23 cellular contexts compared by ENCODE assay signal in genomic region chr22:31019276-31019930, GRCh38. TPM values are rescaled to one million over a fixed set of nuclear protein-coding genes. Genes with fewer than 3 reads are reported as not detected.
DNase-seq lines count a peak whose midpoint lies in the region; ATAC-seq, FAIRE-seq and TF ChIP-seq lines count a peak whose summit lies in the region.
"Had no signal": no experiment of that assay in that cellular context is flagged by ENCODE, and none has a peak within 500 bp of the region (broad histone marks: within the 10 kb centered on the region; RNA-seq: fewer than 3 reads in every experiment).

No MANE protein-coding gene starts in this region.

- peak overlapping the region; percentile 17 for H2BK12ac ChIP-seq in trophoblast cell (ENCODE audit: low read length)

- H4K12ac ChIP-seq in trophoblast cell (ENCODE audit: low read depth, low read length): no peak overlapping the region

- H3K36me3 ChIP-seq in endothelial cell of umbilical vein (ENCODE audit: control insufficient read depth in 2 of 2, extremely low read depth in 1 of 2, insufficient read depth in 2 of 2, low read length in 2 of 2): no peaks in the 10 kb centered on the region
- no peaks in the 10 kb centered on the region for H3K36me3 ChIP-seq in trophoblast cell (ENCODE audit: control insufficient read depth in 1 of 2, insufficient read depth in 2 of 2, low read length in 2 of 2)
- no peaks in the 10 kb centered on the region for H3K36me3 ChIP-seq in upper lobe of right lung
- no peaks in the 10 kb centered on the region for H3K36me3 ChIP-seq in WERI-Rb-1
- H3K36me3 ChIP-seq: BLaER1 had no signal

- no peak overlapping the region for H3K14ac ChIP-seq in trophoblast cell (ENCODE audit: low read length)

- H3K4me3 ChIP-seq in endothelial cell of umbilical vein (replicated peaks in 1 of 3; ENCODE audit: insufficient read depth in 1 of 3, low read depth in 1 of 3, low read length in 3 of 3): no peak overlapping the region
- H3K4me3 ChIP-seq in trophoblast cell (ENCODE audit: low read depth, low read length): no peak overlapping the region
- no peak overlapping the region for H3K4me3 ChIP-seq in upper lobe of right lung
- H3K4me3 ChIP-seq in WERI-Rb-1 (ENCODE audit: low read depth, low read length): no peak overlapping the region
- H3K4me3 ChIP-seq: BLaER1 had no signal

- intact Hi-C loops in cardiac septum (cut with DNase I) (no loop called here), Right ventricle myocardium superior (cut with DNase I) (no loop called here), endothelial cell of umbilical vein (cut with micrococcal nuclease) (no loop called here), upper lobe of right lung (cut with DNase I) (no loop called here)

- H3K79me2 ChIP-seq in endothelial cell of umbilical vein (ENCODE audit: control insufficient read depth, insufficient read depth, low read length): no peaks in the 10 kb centered on the region
- no peaks in the 10 kb centered on the region for H3K79me2 ChIP-seq in trophoblast cell (ENCODE audit: control insufficient read depth, insufficient read depth, low read length, poor library complexity)

- TF ChIP-seq POLR2A in endothelial cell of umbilical vein (IDR thresholded peaks at IDR 0.05; ENCODE audit: low read depth, low read length): no peak

- no peak overlapping the region for H3K23ac ChIP-seq in trophoblast cell (ENCODE audit: low read length)

- peak overlapping the region; percentile 47 for H4K91ac ChIP-seq in trophoblast cell (ENCODE audit: low read depth, low read length)

- TF ChIP-seq CTCF in endothelial cell of umbilical vein (IDR thresholded peaks at IDR 0.05; ENCODE audit: extremely low read depth in 1 of 2, insufficient read depth in 1 of 2, low read depth in 1 of 2, low read length in 2 of 2) (no peak), upper lobe of right lung (IDR thresholded peaks at IDR 0.05) (no peak), WERI-Rb-1 (IDR thresholded peaks at IDR 0.05; ENCODE audit: low read depth, low read length) (no peak)

- no CpG with 5 or more reads among the region's 3 CpGs for WGBS in trophoblast cell (ENCODE audit: extremely low coverage, insufficient coverage, insufficient read length)

- H2AFZ ChIP-seq in endothelial cell of umbilical vein (ENCODE audit: low read depth, low read length) (no peak overlapping the region), trophoblast cell (ENCODE audit: insufficient read depth, low read length, poor library complexity) (no peak overlapping the region)

- POLR2A ChIA-PET in endothelial cell of umbilical vein (lab: Charles Lee): no interaction called here

- no peak overlapping the region for H4K8ac ChIP-seq in trophoblast cell (ENCODE audit: low read depth, low read length)

- no peak overlapping the region for H2AK5ac ChIP-seq in trophoblast cell (ENCODE audit: low read length)

- H3K9me3 ChIP-seq in endothelial cell of umbilical vein (replicated peaks; ENCODE audit: control insufficient read depth, insufficient read depth, low read length): no peaks in the 10 kb centered on the region
- peaks cover 4% of the 10 kb centered on the region for H3K9me3 ChIP-seq in trophoblast cell (ENCODE audit: insufficient read depth, low read depth, low read length)
- H3K9me3 ChIP-seq in upper lobe of right lung: no peaks in the 10 kb centered on the region
- H3K9me3 ChIP-seq in WERI-Rb-1 (ENCODE audit: severe bottlenecking): no peaks in the 10 kb centered on the region
- H3K9me3 ChIP-seq: BLaER1 had no signal

- FAIRE-seq in endothelial cell of umbilical vein (lab: Jason Lieb, UNC): peak; percentile 8
- FAIRE-seq: A204.1, D721Med, GM12891, GM18507 had no signal

- peaks cover 3% of the 10 kb centered on the region for H3K79me1 ChIP-seq in trophoblast cell (ENCODE audit: low read length)

- H3K4me1 ChIP-seq in endothelial cell of umbilical vein (ENCODE audit: control insufficient read depth, extremely low read depth, insufficient read depth, low read length) (no peaks in the 10 kb centered on the region), trophoblast cell (ENCODE audit: control insufficient read depth in 1 of 2, insufficient read depth in 2 of 2, low read length in 2 of 2) (peaks cover 5 to 7% of the 10 kb centered on the region in 2 experiments), upper lobe of right lung (no peaks in the 10 kb centered on the region)
- H3K4me1 ChIP-seq: BLaER1 had no signal

- no peak overlapping the region for H3K4me2 ChIP-seq in endothelial cell of umbilical vein (ENCODE audit: insufficient read depth, low read length)
- H3K4me2 ChIP-seq in trophoblast cell (ENCODE audit: low read length): no peak overlapping the region
- H3K4me2 ChIP-seq: BLaER1 had no signal

- peak; percentile 55 for DNase-seq in cardiac septum (ENCODE audit: low spot score)
- no peak for DNase-seq in Right ventricle myocardium superior
- no peak for DNase-seq in endothelial cell of umbilical vein (ENCODE audit: low read depth, low spot score)
- peak; percentile 95 to 98 for DNase-seq in trophoblast cell
- DNase-seq in upper lobe of right lung: peak; percentile 27
- no peak for DNase-seq in C1 segment of cervical spinal cord (lab: John Stamatoyannopoulos, UW)
- DNase-seq in WERI-Rb-1: no peak
- DNase-seq: CD4-positive, alpha-beta T cell; CD8-positive, alpha-beta memory T cell; DMS 273 treated with DMSO at 0.1 percent for 48 hours; DMS79; EL; GF-D8; GOT3; H7; HCEC 1CT had no signal

- H2BK120ac ChIP-seq in trophoblast cell (ENCODE audit: insufficient read depth, low read length, poor library complexity): peak overlapping the region; percentile 41

- no peaks in the 10 kb centered on the region for H3K9me1 ChIP-seq in endothelial cell of umbilical vein (replicated peaks; ENCODE audit: control insufficient read depth, extremely low read depth, insufficient read depth, low read length)

- H3K4ac ChIP-seq in trophoblast cell (ENCODE audit: low read depth, low read length): no peak overlapping the region

- no peak overlapping the region for H3K9ac ChIP-seq in endothelial cell of umbilical vein (replicated peaks; ENCODE audit: extremely low read depth, insufficient read depth, low read length)
- no peak overlapping the region for H3K9ac ChIP-seq in trophoblast cell (ENCODE audit: low read length)
- H3K9ac ChIP-seq: BLaER1 had no signal

- no peak for ATAC-seq in Right ventricle myocardium superior (ENCODE audit: poor library complexity)
- ATAC-seq in upper lobe of right lung: no peak
- ATAC-seq in HG02759 (IDR thresholded peaks at IDR 0.05; ENCODE audit: unreplicated experiment): no peak

- no TSS peak for BruUV-seq in endothelial cell of umbilical vein (replicated peaks; lab: Mats Ljungman, UMichigan)

- H3K27me3 ChIP-seq in endothelial cell of umbilical vein (ENCODE audit: control insufficient read depth in 2 of 2, insufficient read depth in 2 of 2, low read length in 2 of 2): peaks cover 5 to 9% of the 10 kb centered on the region in 2 experiments
- no peaks in the 10 kb centered on the region for H3K27me3 ChIP-seq in trophoblast cell (ENCODE audit: insufficient read depth, low read length)
- no peaks in the 10 kb centered on the region for H3K27me3 ChIP-seq in upper lobe of right lung
- no peaks in the 10 kb centered on the region for H3K27me3 ChIP-seq in WERI-Rb-1 (ENCODE audit: insufficient read depth, low read depth, severe bottlenecking)
- H3K27me3 ChIP-seq: BLaER1 had no signal

- CTCF ChIA-PET in endothelial cell of umbilical vein (lab: Charles Lee): no interaction called here

- dilution Hi-C loops in endothelial cell of umbilical vein (cut with MboI; ENCODE audit: extremely low pct_ligation_motif_present, low sequenced_read_pairs): no loop called here

- H2BK5ac ChIP-seq in trophoblast cell (ENCODE audit: low read depth, low read length, poor library complexity): peak overlapping the region; percentile 47

- H3K18ac ChIP-seq in trophoblast cell (ENCODE audit: low read length): no peak overlapping the region

- no peak overlapping the region for H3K27ac ChIP-seq in endothelial cell of umbilical vein (ENCODE audit: insufficient read depth, low read depth, low read length)
- H3K27ac ChIP-seq in trophoblast cell (ENCODE audit: low read depth, low read length): peak overlapping the region; percentile 2
- H3K27ac ChIP-seq in upper lobe of right lung: no peak overlapping the region
- H3K27ac ChIP-seq in WERI-Rb-1: no peak overlapping the region
- H3K27ac ChIP-seq: 22Rv1, BLaER1 had no signal

- no peaks in the 10 kb centered on the region for H4K20me1 ChIP-seq in endothelial cell of umbilical vein (replicated peaks; ENCODE audit: control insufficient read depth, extremely low read depth, insufficient read depth, low read length)
- H4K20me1 ChIP-seq: BLaER1 had no signal

TF ChIP-seq in endothelial cell of umbilical vein, 7 proteins besides CTCF, POLR2A, EP300 and RAD21 (continues in another document):
- TF ChIP-seq POLR2AphosphoS5 (IDR thresholded peaks at IDR 0.05; ENCODE audit: insufficient read depth, low read depth, low read length) (no peak), MAX (IDR thresholded peaks at IDR 0.05; ENCODE audit: insufficient read depth, insufficient read length) (no peak)

RNA-seq across cellular contexts. Expression of gene TUG1, which starts 50.3 kb away (rescaled TPM):
- total RNA-seq in cardiac septum (52.6 TPM), Right ventricle myocardium superior (30.9 TPM), endothelial cell of umbilical vein (76.8 and 85.9 TPM in 2 replicates), upper lobe of right lung (71.8 TPM)
- 70.1 and 77.1 TPM in 2 replicates for polyA plus RNA-seq in endothelial cell of umbilical vein
- 47.4 and 55.7 TPM in 2 replicates for polyA plus RNA-seq in endothelial cell of umbilical vein (2011; cell fraction: cytosol; rRNA removed)
- polyA plus RNA-seq in endothelial cell of umbilical vein (2011; cell fraction: nucleus; rRNA removed): 271 and 294 TPM in 2 replicates
- 49.6 and 62.6 TPM in 2 replicates for polyA plus RNA-seq in endothelial cell of umbilical vein (2012)
- 116 and 127 TPM in 2 replicates for polyA minus RNA-seq in endothelial cell of umbilical vein
- polyA minus RNA-seq in endothelial cell of umbilical vein (2011; cell fraction: cytosol; rRNA and poly(A)+ RNA removed): 27.3 TPM
- 90.6 and 154 TPM in 2 replicates for polyA minus RNA-seq in endothelial cell of umbilical vein (2011; cell fraction: nucleus; rRNA and poly(A)+ RNA removed)
- 87.2 and 92.0 TPM in 2 replicates for polyA plus RNA-seq in trophoblast cell (2013)

RNA-seq across cellular contexts. Expression of gene MORC2, which starts 50.8 kb away (rescaled TPM):
- total RNA-seq in cardiac septum (20.6 TPM), Right ventricle myocardium superior (20.1 TPM), endothelial cell of umbilical vein (34.7 and 38.1 TPM in 2 replicates), upper lobe of right lung (20.0 TPM)
- 11.1 and 11.6 TPM in 2 replicates for polyA plus RNA-seq in endothelial cell of umbilical vein
- polyA plus RNA-seq in endothelial cell of umbilical vein (2011; cell fraction: cytosol; rRNA removed): 11.7 and 14.8 TPM in 2 replicates
- 38.9 and 43.3 TPM in 2 replicates for polyA plus RNA-seq in endothelial cell of umbilical vein (2011; cell fraction: nucleus; rRNA removed)
- polyA plus RNA-seq in endothelial cell of umbilical vein (2012): 23.9 and 25.3 TPM in 2 replicates
- polyA minus RNA-seq in endothelial cell of umbilical vein: 32.7 and 38.7 TPM in 2 replicates
- 15.1 TPM for polyA minus RNA-seq in endothelial cell of umbilical vein (2011; cell fraction: cytosol; rRNA and poly(A)+ RNA removed)
- polyA minus RNA-seq in endothelial cell of umbilical vein (2011; cell fraction: nucleus; rRNA and poly(A)+ RNA removed): 20.9 and 21.0 TPM in 2 replicates
- polyA plus RNA-seq in trophoblast cell (2013): 44.6 and 48.3 TPM in 2 replicates

Comparison
In these comparisons a context has a peak if more than half of its experiments do, and no peak if none do; other contexts are left out.
1. DNase-seq: peak in cardiac septum (single experiment), trophoblast cell (2 of 2) and upper lobe of right lung (single experiment); none in Right ventricle myocardium superior (single experiment), endothelial cell of umbilical vein (single experiment), C1 segment of cervical spinal cord (0 of 14) and WERI-Rb-1 (single experiment).